Comparison of ENCODE assay signal across 11 cellular contexts in genomic region chr14:61501714-61502458, GRCh38.
DNase-seq lines count a peak whose midpoint lies in the region; ATAC-seq lines count a peak whose summit lies in the region.
"Had no signal": no experiment of that assay in that cellular context is flagged by ENCODE, and none has a peak within 500 bp of the region (broad histone marks: within the 10 kb centered on the region; RNA-seq: fewer than 3 reads in every experiment).

No MANE protein-coding gene starts in this region.

- H3K4me1 Mint-ChIP-seq in activated CD4-positive, alpha-beta T cell treated with anti-CD3 and anti-CD28 coated beads, Interleukin-2, amount 10 ng/mL, durations not matched to agents 7 days and 5 days: peaks cover 86% of the 10 kb centered on the region
- peaks cover 69% of the 10 kb centered on the region for H3K4me1 Mint-ChIP-seq in stimulated activated memory B cell treated with anti-CD40 and anti-IgM and Interleukin-4, amounts not matched to agents 10 μg/mL and 1 μg/mL and 100 μg/mL, for 72 hours

- POLR2A ChIA-PET in activated CD4-positive, alpha-beta T cell treated with anti-CD3 and anti-CD28 coated beads, Interleukin-2, amount 10 ng/mL, durations not matched to agents 7 days and 5 days (lab: Charles Lee): no interaction called here

- no peaks in the 10 kb centered on the region for H3K27me3 ChIP-seq in effector memory CD4-positive, alpha-beta T cell (replicated peaks; ENCODE audit: control insufficient read depth, insufficient read depth, low read length, poor library complexity, severe bottlenecking)

- H3K4me3 Mint-ChIP-seq in activated CD4-positive, alpha-beta T cell treated with anti-CD3 and anti-CD28 coated beads, Interleukin-2, amount 10 ng/mL, durations not matched to agents 7 days and 5 days: no peak overlapping the region
- peak overlapping the region; percentile 73 for H3K4me3 Mint-ChIP-seq in stimulated activated memory B cell treated with anti-CD40 and anti-IgM and Interleukin-4, amounts not matched to agents 10 μg/mL and 1 μg/mL and 100 μg/mL, for 72 hours

- H3K27ac Mint-ChIP-seq in activated CD4-positive, alpha-beta T cell treated with anti-CD3 and anti-CD28 coated beads, Interleukin-2, amount 10 ng/mL, durations not matched to agents 7 days and 5 days: peak overlapping the region; percentile 97
- H3K27ac Mint-ChIP-seq in stimulated activated memory B cell treated with anti-CD40 and anti-IgM and Interleukin-4, amounts not matched to agents 10 μg/mL and 1 μg/mL and 100 μg/mL, for 72 hours: peak overlapping the region; percentile 92

- H3K36me3 ChIP-seq in effector memory CD4-positive, alpha-beta T cell (ENCODE audit: control insufficient read depth, insufficient read depth, low read length): peaks cover 19% of the 10 kb centered on the region

- CTCF ChIA-PET in activated CD4-positive, alpha-beta T cell treated with anti-CD3 and anti-CD28 coated beads, Interleukin-2, amount 10 ng/mL, durations not matched to agents 7 days and 5 days (lab: Charles Lee): interaction anchor here (0.9 to 2.3 kb wide), 8 partner anchors 11 to 233 kb away, joined by 3 to 11 read pairs (median 3); no protein-coding TSS in a partner anchor

- no peak for DNase-seq in activated CD4-positive, alpha-beta T cell treated with anti-CD3 and anti-CD28 coated beads, Interleukin-2, amount 10 ng/mL, durations not matched to agents 7 days and 5 days
- DNase-seq in activated CD4-positive, alpha-beta T cell treated with anti-CD3 and anti-CD28 coated beads, Interleukin-2, amount 50 U/mL, for 1 hour: no peak
- DNase-seq in NAMALWA (ENCODE audit: low spot score) (peak; percentile 16), NOMO-1 treated with DMSO at 0.1 percent for 48 hours (lab: John Stamatoyannopoulos, UW; ENCODE audit: unreplicated experiment) (no peak), SW 1271 (lab: John Stamatoyannopoulos, UW) (no peak), hippocampal formation (lab: John Stamatoyannopoulos, UW) (no peak)
- DNase-seq in effector memory CD4-positive, alpha-beta T cell: no peak
- DNase-seq: activated gamma-delta T cell had no signal

- peaks cover 45% of the 10 kb centered on the region for H3K4me1 ChIP-seq in effector memory CD4-positive, alpha-beta T cell (ENCODE audit: control insufficient read depth, insufficient read depth, low read length, poor library complexity, severe bottlenecking)

- H3K9me3 ChIP-seq in effector memory CD4-positive, alpha-beta T cell (ENCODE audit: control insufficient read depth, low read length): no peaks in the 10 kb centered on the region

- H3K27me3 Mint-ChIP-seq in activated CD4-positive, alpha-beta T cell treated with anti-CD3 and anti-CD28 coated beads, Interleukin-2, amount 10 ng/mL, durations not matched to agents 7 days and 5 days: no peaks in the 10 kb centered on the region
- H3K27me3 Mint-ChIP-seq in stimulated activated memory B cell treated with anti-CD40 and anti-IgM and Interleukin-4, amounts not matched to agents 10 μg/mL and 1 μg/mL and 100 μg/mL, for 72 hours: no peaks in the 10 kb centered on the region

- H3K36me3 Mint-ChIP-seq in activated CD4-positive, alpha-beta T cell treated with anti-CD3 and anti-CD28 coated beads, Interleukin-2, amount 10 ng/mL, durations not matched to agents 7 days and 5 days (ENCODE audit: low read depth): peaks cover 71% of the 10 kb centered on the region
- H3K36me3 Mint-ChIP-seq in stimulated activated memory B cell treated with anti-CD40 and anti-IgM and Interleukin-4, amounts not matched to agents 10 μg/mL and 1 μg/mL and 100 μg/mL, for 72 hours: no peaks in the 10 kb centered on the region

- ATAC-seq in stimulated activated memory B cell treated with anti-CD40 and anti-IgM and Interleukin-4, amounts not matched to agents 10 μg/mL and 1 μg/mL and 100 μg/mL, for 72 hours: peak; percentile 32
- ATAC-seq: left lobe of liver had no signal

- H3K9me3 Mint-ChIP-seq in activated CD4-positive, alpha-beta T cell treated with anti-CD3 and anti-CD28 coated beads, Interleukin-2, amount 10 ng/mL, durations not matched to agents 7 days and 5 days: peaks cover 5% of the 10 kb centered on the region
- no peaks in the 10 kb centered on the region for H3K9me3 Mint-ChIP-seq in stimulated activated memory B cell treated with anti-CD40 and anti-IgM and Interleukin-4, amounts not matched to agents 10 μg/mL and 1 μg/mL and 100 μg/mL, for 72 hours

- H3K27ac ChIP-seq in effector memory CD4-positive, alpha-beta T cell (ENCODE audit: insufficient read depth, low read length, poor library complexity, severe bottlenecking): peak overlapping the region; percentile 52
- H3K27ac ChIP-seq: parathyroid adenoma had no signal

- no peak overlapping the region for H3K4me3 ChIP-seq in effector memory CD4-positive, alpha-beta T cell (ENCODE audit: insufficient read depth, low read depth, low read length, poor library complexity, severe bottlenecking)
